Comparison of ENCODE assay signal across 8 cellular contexts in the genomic region with DNA sequence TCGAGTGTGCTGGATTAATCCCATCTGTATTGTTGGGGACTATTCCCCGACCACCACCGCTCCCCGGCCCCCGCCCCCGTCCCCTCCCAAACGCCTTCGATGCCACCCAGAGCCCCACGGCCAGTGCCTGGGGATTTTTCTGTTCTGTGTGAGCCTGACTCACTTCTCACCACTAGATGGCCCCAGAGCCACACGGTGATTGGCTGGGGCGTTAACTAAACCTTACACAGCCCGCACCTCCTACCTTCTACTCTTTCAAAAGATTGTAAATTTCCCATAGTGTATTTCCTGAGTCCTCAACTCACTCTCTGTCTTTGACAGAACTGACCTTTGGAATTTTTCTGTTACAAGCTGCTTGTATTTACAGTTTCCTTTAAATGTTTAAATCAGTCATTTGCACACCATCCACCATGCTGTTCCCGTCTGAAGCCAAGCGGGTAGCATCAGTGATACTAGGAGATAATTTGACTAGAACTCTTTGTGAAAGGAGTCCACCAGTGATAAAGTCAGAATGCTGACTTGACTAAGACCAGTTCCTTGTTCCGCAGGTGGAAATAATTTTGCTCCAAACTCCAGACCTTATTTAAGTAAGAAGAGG.
A peak's percentile ranks its signal among the peaks of the same experiment; 100 is the strongest.
DNase-seq lines count a peak whose midpoint lies in the region; ATAC-seq and TF ChIP-seq lines count a peak whose summit lies in the region.

No MANE protein-coding gene starts in this region.

- H3K4me1 Mint-ChIP-seq in endodermal cell, result peaks cover 4% of the 10 kb centered on the region

- H3K9me3 ChIP-seq in endodermal cell (ENCODE audit: control insufficient read depth, low read length) (no peaks in the 10 kb centered on the region), mucosa of descending colon (no peaks in the 10 kb centered on the region)

- DNase-seq in DMS 273 (lab: John Stamatoyannopoulos, UW; ENCODE audit: unreplicated experiment) (peak; percentile 91), HS-27A (ENCODE audit: low read depth) (peak; percentile 40), NOMO-1 (lab: John Stamatoyannopoulos, UW; ENCODE audit: unreplicated experiment in 2 of 2) (peak; percentile 78), endodermal cell (peak; percentile 90), mucosa of descending colon (peak; percentile 76 to 90 (median 84))
- DNase-seq in activated CD8-positive, alpha-beta memory T cell treated with anti-CD3 and anti-CD28 coated beads for 24 hours, result peak; percentile 88
- peak; percentile 49 to 55 for DNase-seq in stimulated activated CD8-positive, alpha-beta memory T cell treated with anti-CD3 and anti-CD28 coated beads, Interleukin-4, amount 100 ng/mL, for 4 hours (ENCODE audit: low read depth in 2 of 2, low spot score in 1 of 2)

- peaks cover 4% of the 10 kb centered on the region for H3K4me1 ChIP-seq in endodermal cell (ENCODE audit: control insufficient read depth, insufficient read depth, low read length)
- no peaks in the 10 kb centered on the region for H3K4me1 ChIP-seq in mucosa of descending colon (ENCODE audit: low read depth)

- intact Hi-C loops in mucosa of descending colon (cut with DNase I, micrococcal nuclease), result loop anchor here (2.0 to 5.0 kb wide), 2 partner anchors 76 to 78 kb away; no protein-coding TSS in a partner anchor

- TF ChIP-seq CTCF in endodermal cell (conservative IDR thresholded peaks at IDR 0.05) (peak; percentile 85), mucosa of descending colon (IDR thresholded peaks at IDR 0.05) (peak; percentile 60)

- H3K27me3 ChIP-seq in endodermal cell (ENCODE audit: control insufficient read depth, insufficient read depth, low read length, poor library complexity, severe bottlenecking), result no peaks in the 10 kb centered on the region

- no peak overlapping the region for H3K4me3 ChIP-seq in endodermal cell (ENCODE audit: low read length)
- no peak overlapping the region for H3K4me3 ChIP-seq in mucosa of descending colon

- peak; percentile 98 for ATAC-seq in mucosa of descending colon
- no peak for ATAC-seq in HG02840 (IDR thresholded peaks at IDR 0.05; ENCODE audit: low FRiP score, unreplicated experiment)

- H3K36me3 ChIP-seq in endodermal cell (ENCODE audit: control insufficient read depth, insufficient read depth, low read length) (no peaks in the 10 kb centered on the region), mucosa of descending colon (ENCODE audit: low read depth) (no peaks in the 10 kb centered on the region)

- H3K36me3 Mint-ChIP-seq in endodermal cell (ENCODE audit: low read depth), result no peaks in the 10 kb centered on the region

- no peak overlapping the region for H3K27ac Mint-ChIP-seq in endodermal cell

- H3K9ac ChIP-seq in endodermal cell (ENCODE audit: extremely low read depth, low read length, poor library complexity, severe bottlenecking), result no peak overlapping the region

- no peak overlapping the region for H3K27ac ChIP-seq in endodermal cell (ENCODE audit: low read depth, low read length)

- no peak overlapping the region for H3K4me3 Mint-ChIP-seq in endodermal cell

- no peaks in the 10 kb centered on the region for H3K9me3 Mint-ChIP-seq in endodermal cell

- peaks cover 2% of the 10 kb centered on the region for H3K27me3 Mint-ChIP-seq in endodermal cell (ENCODE audit: insufficient read depth)

- 3 to 22% methylated on average over 9 to 14 of the region's 15 CpGs for WGBS in endodermal cell (ENCODE audit: insufficient coverage in 1 of 2, insufficient read length in 1 of 2), 2 experiments

Comparison
In these comparisons a context has a peak if more than half of its experiments do, and no peak if none do; other contexts are left out.
1. DNase-seq: peak in every context shown above with its lines; median percentile 91 in DMS 273; 90 in endodermal cell; 88 in activated CD8-positive, alpha-beta memory T cell treated with anti-CD3 and anti-CD28 coated beads for 24 hours; 84 in mucosa of descending colon; 78 in NOMO-1; 52 in stimulated activated CD8-positive, alpha-beta memory T cell treated with anti-CD3 and anti-CD28 coated beads, Interleukin-4, amount 100 ng/mL, for 4 hours; 40 in HS-27A.